In the genomic region with DNA sequence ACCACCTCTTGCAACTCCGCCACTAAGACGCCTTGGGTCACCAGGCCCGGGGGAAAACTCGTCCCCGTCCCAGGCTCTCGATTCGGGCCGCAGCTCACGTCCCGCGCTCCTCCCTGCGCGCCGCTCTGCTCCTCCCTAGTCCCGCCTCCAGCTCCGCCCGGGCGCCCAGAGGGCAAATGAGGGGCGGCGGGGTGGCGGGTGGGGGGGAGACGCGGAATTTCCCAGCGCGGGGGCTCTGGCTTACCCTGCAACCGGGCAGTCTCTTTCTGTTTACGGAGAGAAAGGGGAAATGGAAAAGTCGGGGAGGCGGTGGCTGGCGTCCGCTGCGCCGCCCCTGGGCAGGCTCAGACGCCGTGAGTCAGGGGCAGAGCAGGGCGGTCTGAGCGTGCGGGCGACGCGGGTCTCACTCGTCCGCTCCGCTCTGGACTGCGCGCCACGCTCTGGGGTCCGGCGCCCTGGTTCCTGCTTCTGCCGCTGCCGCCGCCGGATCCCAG, we compare ENCODE assay signal across 8 cellular contexts.
DNase-seq lines count a peak whose midpoint lies in the region; ATAC-seq and TF ChIP-seq lines count a peak whose summit lies in the region.

Gene MAP3K8 (plus strand): TSS at position 406 of the 494 bp plus-strand sequence. CDS start 4,755 bp downstream, outside the sequence.

- TF ChIP-seq CTCF in AG09319 (IDR thresholded peaks at IDR 0.05; ENCODE audit: low read depth, low read length) = no peak

- ATAC-seq in GM18868 (IDR thresholded peaks at IDR 0.05; ENCODE audit: unreplicated experiment) (peak; percentile 64), HG03097 (IDR thresholded peaks at IDR 0.05; ENCODE audit: low FRiP score, unreplicated experiment) (peak; percentile 60)

- DNase-seq in AG09319 (ENCODE audit: extremely low read depth, low read depth) (peak; percentile 64), NCI-H82 (lab: John Stamatoyannopoulos, UW) (peak; percentile 68), medulla oblongata (ENCODE audit: extremely low spot score) (peak; percentile 90)
- peak; percentile 94 for DNase-seq in activated CD8-positive, alpha-beta memory T cell treated with anti-CD3 and anti-CD28 coated beads for 24 hours
- peak; percentile 81 for DNase-seq in effector CD4-positive, alpha-beta T cell
- DNase-seq in stimulated activated CD8-positive, alpha-beta memory T cell treated with anti-CD3 and anti-CD28 coated beads, Interleukin-12 subunit alpha, Interleukin-12 subunit beta, amount 100 ng/mL, for 1 hour (ENCODE audit: low read depth) = peak; percentile 70

Comparison
In these comparisons a context has a peak if more than half of its experiments do, and no peak if none do; other contexts are left out.
1. Peak in every context shown above with its lines: DNase-seq and ATAC-seq.